Comparison of ENCODE assay signal across 8 cellular contexts in genomic region chr11:33996498-33997454, GRCh38. TPM values are rescaled to one million over a fixed set of nuclear protein-coding genes. Genes with fewer than 3 reads are reported as not detected.
DNase-seq lines count a peak whose midpoint lies in the region; ATAC-seq, FAIRE-seq and TF ChIP-seq lines count a peak whose summit lies in the region.

No MANE protein-coding gene starts in this region.

- intact Hi-C loops in activated B cell treated with CpG ODN at 0.5 μM for 24 hours (cut with micrococcal nuclease): loop anchor here (1.0 to 5.0 kb wide), 9 partner anchors 55 to 1396 kb away; partner anchors contain the start of genes CAPRIN1 and NAT10
- intact Hi-C loops in kidney (cut with DNase I): no loop called here

- TF ChIP-seq CTCF in activated B cell treated with CpG ODN at 0.5 μM for 24 hours (IDR thresholded peaks at IDR 0.05) (peak; percentile 40), cardiac fibroblast (IDR thresholded peaks at IDR 0.05; ENCODE audit: low read depth, low read length) (peak; percentile 79), kidney (IDR thresholded peaks at IDR 0.05; ENCODE audit: borderline replicate concordance, extremely low read depth, insufficient read depth) (peak; percentile 85)

- no peak overlapping the region for H3K4me3 ChIP-seq in cardiac fibroblast (replicated peaks in 1 of 2; ENCODE audit: low read depth in 2 of 2, low read length in 2 of 2)
- H3K4me3 ChIP-seq in kidney (ENCODE audit: low read length in 2 of 2): peak overlapping the region in 1 of 2 donors; percentile 18

- H3K27ac Mint-ChIP-seq in activated B cell treated with CpG ODN at 0.5 μM for 24 hours: no peak overlapping the region

- no peaks in the 10 kb centered on the region for H3K36me3 Mint-ChIP-seq in activated B cell treated with CpG ODN at 0.5 μM for 24 hours (ENCODE audit: low read depth)

- H3K9me3 Mint-ChIP-seq in activated B cell treated with CpG ODN at 0.5 μM for 24 hours: no peaks in the 10 kb centered on the region

- H3K4me1 Mint-ChIP-seq in activated B cell treated with CpG ODN at 0.5 μM for 24 hours: peaks cover 10% of the 10 kb centered on the region

- H3K9me3 ChIP-seq in kidney (ENCODE audit: control insufficient read depth in 1 of 2, low read length in 2 of 2): no peaks in the 10 kb centered on the region

- in situ Hi-C loops in ACHN (cut with HindIII; ENCODE audit: low pct_ligation_motif_present, low pct_unique_long_range_greater_than_20kb, low sequenced_read_pairs): no loop called here

- peak overlapping the region; percentile 36 for H3K4me3 Mint-ChIP-seq in activated B cell treated with CpG ODN at 0.5 μM for 24 hours

- no peaks in the 10 kb centered on the region for H3K36me3 ChIP-seq in kidney (ENCODE audit: control insufficient read depth in 1 of 2, insufficient read depth in 2 of 2, low read length in 2 of 2)

- no peak overlapping the region for H3K27ac ChIP-seq in kidney (ENCODE audit: low read depth in 2 of 2, low read length in 2 of 2)

- no peaks in the 10 kb centered on the region for H3K4me1 ChIP-seq in kidney (ENCODE audit: control insufficient read depth in 1 of 2, insufficient read depth in 1 of 2, low read depth in 1 of 2, low read length in 2 of 2)

- CTCF ChIA-PET in activated B cell treated with CpG ODN at 0.5 μM for 24 hours (lab: Charles Lee): interaction anchor here (0.5 to 3.6 kb wide), 22 partner anchors 9 to 496 kb away, joined by 3 to 17 read pairs (median 4); partner anchors contain the start of gene ABTB2

- ATAC-seq in GM18519 (IDR thresholded peaks at IDR 0.05; ENCODE audit: low FRiP score, unreplicated experiment) (peak; percentile 55), HG03097 (IDR thresholded peaks at IDR 0.05; ENCODE audit: low FRiP score, unreplicated experiment) (peak; percentile 49), activated B cell treated with CpG ODN at 0.5 μM for 24 hours (ENCODE audit: low read depth) (peak; percentile 98)

- POLR2A ChIA-PET in activated B cell treated with CpG ODN at 0.5 μM for 24 hours (lab: Charles Lee): interaction anchor here (1.0 to 1.8 kb wide), 3 partner anchors 108 to 364 kb away, joined by 4 to 5 read pairs (median 4); partner anchors contain the start of genes ABTB2 and NAT10

- peaks cover 19% of the 10 kb centered on the region for H3K27me3 Mint-ChIP-seq in activated B cell treated with CpG ODN at 0.5 μM for 24 hours

- no peak for FAIRE-seq in kidney (lab: Jason Lieb, UNC)

- peak; percentile 68 for DNase-seq in ACHN
- peak; percentile 75 for DNase-seq in NCI-H2196 (lab: John Stamatoyannopoulos, UW; ENCODE audit: unreplicated experiment)
- peak; percentile 41 for DNase-seq in activated B cell treated with CpG ODN at 0.5 μM for 24 hours
- peak; percentile 82 to 83 for DNase-seq in cardiac fibroblast (ENCODE audit: low read depth in 2 of 2)
- DNase-seq in kidney: peak; percentile 68
- DNase-seq in stimulated activated CD4-positive, alpha-beta T cell treated with anti-CD3 and anti-CD28 coated beads, Interleukin-1b, Interleukin-23, amount 100 ng/mL, for 4 hours (ENCODE audit: low read depth in 2 of 2): peak; percentile 41 to 70

- no peak overlapping the region for H3K9ac ChIP-seq in kidney (ENCODE audit: low read length in 2 of 2)

RNA-seq across cellular contexts. Expression of gene CAPRIN1, which starts 54.8 kb away (rescaled TPM):
- total RNA-seq in activated B cell treated with CpG ODN at 0.5 μM for 24 hours (152 and 158 TPM in 2 replicates), kidney (174 TPM)
- polyA plus RNA-seq in kidney (ENCODE audit: insufficient read depth, low read depth, low replicate concordance): 83.3 TPM
